Comparison of ENCODE assay signal across 1 cellular context in genomic region chr13:24911135-24911524, GRCh38.
A peak's percentile ranks its signal among the peaks of the same experiment; 100 is the strongest.
TF ChIP-seq lines count a peak whose summit lies in the region.

No MANE protein-coding gene starts in this region.

TF ChIP-seq in IMR-90, 13 proteins besides CTCF, POLR2A, EP300 and RAD21 (continued from another document):
- TF ChIP-seq, protein P1, sequence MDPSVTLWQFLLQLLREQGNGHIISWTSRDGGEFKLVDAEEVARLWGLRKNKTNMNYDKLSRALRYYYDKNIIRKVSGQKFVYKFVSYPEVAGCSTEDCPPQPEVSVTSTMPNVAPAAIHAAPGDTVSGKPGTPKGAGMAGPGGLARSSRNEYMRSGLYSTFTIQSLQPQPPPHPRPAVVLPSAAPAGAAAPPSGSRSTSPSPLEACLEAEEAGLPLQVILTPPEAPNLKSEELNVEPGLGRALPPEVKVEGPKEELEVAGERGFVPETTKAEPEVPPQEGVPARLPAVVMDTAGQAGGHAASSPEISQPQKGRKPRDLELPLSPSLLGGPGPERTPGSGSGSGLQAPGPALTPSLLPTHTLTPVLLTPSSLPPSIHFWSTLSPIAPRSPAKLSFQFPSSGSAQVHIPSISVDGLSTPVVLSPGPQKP (IDR thresholded peaks at IDR 0.05; ENCODE audit: borderline replicate concordance, low read depth, low read length): no peak
- peak; percentile 91 for TF ChIP-seq NFE2L2 (IDR thresholded peaks at IDR 0.05; ENCODE audit: low read depth, low read length)
- TF ChIP-seq MXI1 (IDR thresholded peaks at IDR 0.05; ENCODE audit: borderline replicate concordance, low read depth, low read length): no peak
- peak; percentile 16; the same call in 1 of the 2 replicates for TF ChIP-seq FOS (IDR thresholded peaks at IDR 0.05; ENCODE audit: low read depth, low read length)
- TF ChIP-seq MAZ (IDR thresholded peaks at IDR 0.05; ENCODE audit: borderline replicate concordance, low read depth, low read length): no peak
- no peak for TF ChIP-seq CEBPB (IDR thresholded peaks at IDR 0.05; ENCODE audit: low read depth, low read length)
TF ChIP-seq in IMR-90: peak in this region for 5.
